28 cellular contexts compared by ENCODE assay signal in genomic region chr5:181044093-181044599, GRCh38. TPM values are rescaled to one million over a fixed set of nuclear protein-coding genes. Genes with fewer than 3 reads are reported as not detected.
DNase-seq lines count a peak whose midpoint lies in the region; ATAC-seq and TF ChIP-seq lines count a peak whose summit lies in the region.
"Had no signal": no experiment of that assay in that cellular context is flagged by ENCODE, and none has a peak within 500 bp of the region (broad histone marks: within the 10 kb centered on the region; RNA-seq: fewer than 3 reads in every experiment).

No MANE protein-coding gene starts in this region.

- no peaks in the 10 kb centered on the region for H3K79me2 ChIP-seq in parathyroid adenoma

- DNase-seq in right atrium auricular region (ENCODE audit: low spot score) (no peak), Right ventricle myocardium superior (no peak), ureter (ENCODE audit: low spot score) (peak; percentile 36), C1 segment of cervical spinal cord (lab: John Stamatoyannopoulos, UW) (no peak), medulla oblongata (ENCODE audit: extremely low spot score) (no peak)
- DNase-seq: activated CD4-positive, alpha-beta T cell treated with anti-CD3 and anti-CD28 coated beads for 48 hours; Calu3; EL; NCI-H1092; NCI-H187 treated with DMSO at 0.1 percent for 48 hours; NCI-H526; stimulated activated CD4-positive, alpha-beta T cell treated with anti-CD3 and anti-CD28 coated beads, Interleukin-1b, Interleukin-23, amount 100 ng/mL, for 48 hours; substantia nigra; T-helper 2 cell had no signal

- H3K9ac ChIP-seq in parathyroid adenoma, result no peak overlapping the region

- H3K4me3 ChIP-seq in right atrium auricular region, result peak overlapping the region in 1 of 2 donors; percentile 42
- H3K4me3 ChIP-seq in esophagus (ENCODE audit: low read depth in 1 of 2, low read length in 2 of 2), result no peak overlapping the region
- H3K4me3 ChIP-seq in parathyroid adenoma (ENCODE audit: low read depth, low read length), result no peak overlapping the region
- H3K4me3 ChIP-seq: HAP-1, SK-N-MC, skin epidermis had no signal

- H3K9me3 ChIP-seq in right atrium auricular region (no peaks in the 10 kb centered on the region), esophagus (ENCODE audit: control insufficient read depth in 2 of 2, insufficient read depth in 1 of 2, low read depth in 1 of 2, low read length in 1 of 2) (no peaks in the 10 kb centered on the region), parathyroid adenoma (ENCODE audit: control insufficient read depth, low read length) (no peaks in the 10 kb centered on the region)
- H3K9me3 ChIP-seq: HAP-1 had no signal

- H3K27me3 ChIP-seq in right atrium auricular region, result no peaks in the 10 kb centered on the region
- peaks cover 3 to 5% of the 10 kb centered on the region in 2 donors for H3K27me3 ChIP-seq in esophagus (ENCODE audit: control insufficient read depth in 1 of 2, insufficient read depth in 2 of 2, low read length in 2 of 2)
- no peaks in the 10 kb centered on the region for H3K27me3 ChIP-seq in parathyroid adenoma (ENCODE audit: control insufficient read depth, insufficient read depth, low read length)

- H3K4me1 ChIP-seq in right atrium auricular region (no peaks in the 10 kb centered on the region), esophagus (ENCODE audit: control insufficient read depth in 2 of 2, insufficient read depth in 2 of 2, low read length in 1 of 2) (no peaks in the 10 kb centered on the region), parathyroid adenoma (no peaks in the 10 kb centered on the region)
- H3K4me1 ChIP-seq: HAP-1 had no signal

- intact Hi-C loops in Right ventricle myocardium superior (cut with DNase I), result no loop called here

- H3K4me2 ChIP-seq in parathyroid adenoma (ENCODE audit: low read length), result no peak overlapping the region

- H3K27ac ChIP-seq in right atrium auricular region (peak overlapping the region; percentile 73 to 76), esophagus (ENCODE audit: low read depth in 2 of 2, low read length in 1 of 2) (peak overlapping the region; percentile 15 to 22), parathyroid adenoma (peak overlapping the region; percentile 64)
- H3K27ac ChIP-seq: C4-2B, HL-60, SK-N-MC had no signal

- no peak overlapping the region for H2AFZ ChIP-seq in parathyroid adenoma

- ATAC-seq in Right ventricle myocardium superior (ENCODE audit: poor library complexity) (no peak), GM21447 (IDR thresholded peaks at IDR 0.05; ENCODE audit: unreplicated experiment) (no peak)
- ATAC-seq: activated T-helper 17 cell treated with anti-CD3 and anti-CD28 coated beads, Interleukin-2, amount 50 U/mL, for 72 hours had no signal

- WGBS in esophagus, 2 donors, result 75 to 82% methylated on average over 10 of the region's 10 CpGs

- no peaks in the 10 kb centered on the region for H3K36me3 ChIP-seq in right atrium auricular region
- no peaks in the 10 kb centered on the region for H3K36me3 ChIP-seq in esophagus (ENCODE audit: control insufficient read depth in 2 of 2, insufficient read depth in 2 of 2, low read length in 1 of 2)
- no peaks in the 10 kb centered on the region for H3K36me3 ChIP-seq in parathyroid adenoma (ENCODE audit: control insufficient read depth, insufficient read depth, low read length)
- H3K36me3 ChIP-seq: HAP-1 had no signal

- TF ChIP-seq CTCF in right atrium auricular region (IDR thresholded peaks at IDR 0.05), result no peak
- no peak for TF ChIP-seq CTCF in parathyroid adenoma (IDR thresholded peaks at IDR 0.05)

RNA-seq across cellular contexts. Expression of gene BTNL9, which starts 4.1 kb away (rescaled TPM):
- 10 to 100 TPM in 1 of 2 donors, 1 to 10 TPM in 1; 5.3 to 23.5 TPM for total RNA-seq in right atrium auricular region
- total RNA-seq in Right ventricle myocardium superior, result 38.9 TPM
- polyA plus RNA-seq in esophagus, result 10 to 100 TPM in 1 of 2 donors, 1 to 10 TPM in 1; 4.8 to 18.5 TPM
- total RNA-seq in ureter, result 26.0 TPM
- total RNA-seq: progenitor cell of endocrine pancreas, RPMI7951 had no signal

RNA-seq across cellular contexts. Expression of gene BTNL3, which starts 55.5 kb away (rescaled TPM):
- total RNA-seq in right atrium auricular region (not detected), Right ventricle myocardium superior (not detected), ureter (not detected)
- polyA plus RNA-seq in esophagus, result under 1 TPM; 0.02 to 0.06 TPM
- total RNA-seq: activated T-helper 17 cell treated with anti-CD3 and anti-CD28 coated beads, Interleukin-2, amount 50 U/mL, for 72 hours; aorta; Calu3; left lobe of liver; progenitor cell of endocrine pancreas; RPMI7951 had no signal
- polyA plus RNA-seq: neural cell had no signal

Comparison
In these comparisons a context has a peak if more than half of its experiments do, and no peak if none do; other contexts are left out.
1. H3K27ac ChIP-seq: peak in every context shown above with its lines; median percentile 74 in right atrium auricular region; 64 in parathyroid adenoma; 18 in esophagus.